Comparison of ENCODE assay signal across 22 cellular contexts in genomic region chrX:81857192-81857591, GRCh38.
A peak's percentile ranks its signal among the peaks of the same experiment; 100 is the strongest.
DNase-seq lines count a peak whose midpoint lies in the region; ATAC-seq, FAIRE-seq and TF ChIP-seq lines count a peak whose summit lies in the region.
"Had no signal": no experiment of that assay in that cellular context is flagged by ENCODE, and none has a peak within 500 bp of the region (broad histone marks: within the 10 kb centered on the region; RNA-seq: fewer than 3 reads in every experiment).

No MANE protein-coding gene starts in this region.

- H3K4me2 ChIP-seq in A549 (no peak overlapping the region), astrocyte (ENCODE audit: low read length) (no peak overlapping the region)
- H3K4me2 ChIP-seq: BLaER1 had no signal

- H4K20me1 ChIP-seq in astrocyte (ENCODE audit: insufficient read depth, low read length), result no peaks in the 10 kb centered on the region
- H4K20me1 ChIP-seq: BLaER1 had no signal

- intact Hi-C loops in kidney (cut with DNase I), result no loop called here
- intact Hi-C loops in CD8-positive, alpha-beta T cell (cut with DNase I, micrococcal nuclease), result no loop called here

- H2AFZ ChIP-seq in astrocyte (ENCODE audit: low read depth, low read length), result no peak overlapping the region

- FAIRE-seq in A549 (lab: Jason Lieb, UNC), result peak; percentile 18
- peak; percentile 47 for FAIRE-seq in astrocyte (lab: Jason Lieb, UNC)
- FAIRE-seq in kidney (lab: Jason Lieb, UNC), result peak; percentile 87
- FAIRE-seq: GM18507, H54 had no signal

- no peaks in the 10 kb centered on the region for H3K27me3 Mint-ChIP-seq in astrocyte (ENCODE audit: low read depth, unreplicated experiment)
- H3K27me3 Mint-ChIP-seq in activated naive CD8-positive, alpha-beta T cell treated with anti-CD3 and anti-CD28 coated beads, Interleukin-2, amount 50 U/mL, for 24 hours, result no peaks in the 10 kb centered on the region
- no peaks in the 10 kb centered on the region for H3K27me3 Mint-ChIP-seq in CD8-positive, alpha-beta T cell (ENCODE audit: low read depth)
- H3K27me3 Mint-ChIP-seq: B cell; CD4-positive, alpha-beta T cell had no signal

- no peaks in the 10 kb centered on the region for H3K36me3 Mint-ChIP-seq in astrocyte (ENCODE audit: low read depth, unreplicated experiment)
- no peaks in the 10 kb centered on the region for H3K36me3 Mint-ChIP-seq in activated naive CD8-positive, alpha-beta T cell treated with anti-CD3 and anti-CD28 coated beads, Interleukin-2, amount 50 U/mL, for 24 hours (ENCODE audit: low read depth)
- H3K36me3 Mint-ChIP-seq in CD8-positive, alpha-beta T cell, result no peaks in the 10 kb centered on the region

- TF ChIP-seq RAD21 in A549 (conservative IDR thresholded peaks at IDR 0.05 in 1 of 2, IDR thresholded peaks at IDR 0.05 in 1 of 2), result no peak

- no peak for ATAC-seq in A549
- ATAC-seq in GM18861 (IDR thresholded peaks at IDR 0.05; ENCODE audit: unreplicated experiment), result peak; percentile 55
- ATAC-seq in activated naive CD8-positive, alpha-beta T cell treated with anti-CD3 and anti-CD28 coated beads, Interleukin-2, amount 50 U/mL, for 24 hours, result no peak
- no peak for ATAC-seq in CD8-positive, alpha-beta T cell

- no peak overlapping the region for H3K27ac ChIP-seq in A549
- H3K27ac ChIP-seq in astrocyte (ENCODE audit: low read depth, low read length), result no peak overlapping the region
- no peak overlapping the region for H3K27ac ChIP-seq in kidney (ENCODE audit: low read depth in 2 of 2, low read length in 2 of 2)
- no peak overlapping the region for H3K27ac ChIP-seq in CD8-positive, alpha-beta T cell (ENCODE audit: low read depth, low read length)
- H3K27ac ChIP-seq: BLaER1, C4-2B had no signal

- TF ChIP-seq POLR2A in A549 (IDR thresholded peaks at IDR 0.05; ENCODE audit: low read length), result no peak

- no peaks in the 10 kb centered on the region for H3K79me2 ChIP-seq in astrocyte (ENCODE audit: insufficient read depth, low read length)

- no peak for TF ChIP-seq EP300 in A549 (IDR thresholded peaks at IDR 0.05)

- DNase-seq in A549 (ENCODE audit: low read depth in 1 of 2, low spot score in 1 of 2) (no peak), astrocyte (ENCODE audit: low read depth) (no peak), kidney (no peak), GM10248 (ENCODE audit: extremely low spot score) (no peak)
- no peak for DNase-seq in activated naive CD8-positive, alpha-beta T cell treated with anti-CD3 and anti-CD28 coated beads, Interleukin-2, amount 50 U/mL, for 24 hours
- DNase-seq in CD8-positive, alpha-beta T cell, result no peak
- DNase-seq: 8988T; Calu3; CD4-positive, alpha-beta T cell; COR-L47; DMS53; DMS79 treated with DMSO at 0.1 percent for 48 hours; GF-D8; GOT3; HFFc6 had no signal

- no peaks in the 10 kb centered on the region for H3K4me1 Mint-ChIP-seq in astrocyte (ENCODE audit: low read depth, unreplicated experiment)
- no peaks in the 10 kb centered on the region for H3K4me1 Mint-ChIP-seq in activated naive CD8-positive, alpha-beta T cell treated with anti-CD3 and anti-CD28 coated beads, Interleukin-2, amount 50 U/mL, for 24 hours
- H3K4me1 Mint-ChIP-seq in CD8-positive, alpha-beta T cell (ENCODE audit: low read depth), result no peaks in the 10 kb centered on the region
- H3K4me1 Mint-ChIP-seq: B cell had no signal

- TF ChIP-seq CTCF in A549 (IDR thresholded peaks at IDR 0.05) (no peak), astrocyte (IDR thresholded peaks at IDR 0.05; ENCODE audit: insufficient read depth, low read depth, low read length) (no peak), kidney (IDR thresholded peaks at IDR 0.05; ENCODE audit: borderline replicate concordance, extremely low read depth, insufficient read depth) (no peak), GM10248 (IDR thresholded peaks at IDR 0.05; ENCODE audit: control extremely low read depth, extremely low read depth, low read depth, missing control alignments) (no peak)
- TF ChIP-seq CTCF in CD8-positive, alpha-beta T cell (IDR thresholded peaks at IDR 0.05), result no peak

- H3K9me3 ChIP-seq in A549 (no peaks in the 10 kb centered on the region), astrocyte (ENCODE audit: insufficient read depth, low read depth, low read length) (no peaks in the 10 kb centered on the region), kidney (ENCODE audit: control insufficient read depth in 1 of 2, low read length in 2 of 2) (no peaks in the 10 kb centered on the region)
- no peaks in the 10 kb centered on the region for H3K9me3 ChIP-seq in CD8-positive, alpha-beta T cell (ENCODE audit: low read length)
- H3K9me3 ChIP-seq: HAP-1 had no signal

- no peak overlapping the region for H3K27ac Mint-ChIP-seq in astrocyte (ENCODE audit: unreplicated experiment)
- H3K27ac Mint-ChIP-seq in activated naive CD8-positive, alpha-beta T cell treated with anti-CD3 and anti-CD28 coated beads, Interleukin-2, amount 50 U/mL, for 24 hours, result no peak overlapping the region
- H3K27ac Mint-ChIP-seq in CD8-positive, alpha-beta T cell, result no peak overlapping the region
- H3K27ac Mint-ChIP-seq: B cell; CD4-positive, alpha-beta T cell; HFFc6 had no signal

- no peaks in the 10 kb centered on the region for H3K27me3 ChIP-seq in astrocyte (ENCODE audit: insufficient read depth, low read length)
- H3K27me3 ChIP-seq in CD8-positive, alpha-beta T cell (ENCODE audit: insufficient read depth, low read length), result no peaks in the 10 kb centered on the region

- H3K36me3 ChIP-seq in astrocyte (ENCODE audit: insufficient read depth, low read length) (no peaks in the 10 kb centered on the region), kidney (ENCODE audit: control insufficient read depth in 1 of 2, insufficient read depth in 2 of 2, low read length in 2 of 2) (no peaks in the 10 kb centered on the region)
- H3K36me3 ChIP-seq in CD8-positive, alpha-beta T cell (ENCODE audit: insufficient read depth, low read length), result no peaks in the 10 kb centered on the region
- H3K36me3 ChIP-seq: BLaER1, HAP-1 had no signal

- POLR2A ChIA-PET in A549 (lab: Yijun Ruan, JAX), result no interaction called here
- POLR2A ChIA-PET in CD8-positive, alpha-beta T cell (lab: Charles Lee), result no interaction called here
- POLR2A ChIA-PET in GM10248 (lab: Yijun Ruan, JAX), result no interaction called here

- H3K4me3 Mint-ChIP-seq in astrocyte (ENCODE audit: unreplicated experiment), result no peak overlapping the region
- H3K4me3 Mint-ChIP-seq in activated naive CD8-positive, alpha-beta T cell treated with anti-CD3 and anti-CD28 coated beads, Interleukin-2, amount 50 U/mL, for 24 hours, result no peak overlapping the region
- H3K4me3 Mint-ChIP-seq in CD8-positive, alpha-beta T cell, result no peak overlapping the region
- H3K4me3 Mint-ChIP-seq: B cell; CD4-positive, alpha-beta T cell; HFFc6 had no signal

- H3K9me3 Mint-ChIP-seq in astrocyte (ENCODE audit: unreplicated experiment), result no peaks in the 10 kb centered on the region
- H3K9me3 Mint-ChIP-seq in activated naive CD8-positive, alpha-beta T cell treated with anti-CD3 and anti-CD28 coated beads, Interleukin-2, amount 50 U/mL, for 24 hours, result peaks cover 4% of the 10 kb centered on the region
- H3K9me3 Mint-ChIP-seq in CD8-positive, alpha-beta T cell, result peaks cover 2% of the 10 kb centered on the region

- H3K4me3 ChIP-seq in A549, result no peak overlapping the region
- H3K4me3 ChIP-seq in astrocyte (ENCODE audit: insufficient read depth, low read depth, low read length), result no peak overlapping the region
- no peak overlapping the region for H3K4me3 ChIP-seq in kidney (ENCODE audit: low read length in 2 of 2)
- no peak overlapping the region for H3K4me3 ChIP-seq in CD8-positive, alpha-beta T cell (ENCODE audit: low read depth, low read length)
- H3K4me3 ChIP-seq: BLaER1, HAP-1 had no signal

- H3K4me1 ChIP-seq in A549 (no peaks in the 10 kb centered on the region), astrocyte (ENCODE audit: insufficient read depth, low read length) (no peaks in the 10 kb centered on the region), kidney (ENCODE audit: control insufficient read depth in 1 of 2, insufficient read depth in 1 of 2, low read depth in 1 of 2, low read length in 2 of 2) (no peaks in the 10 kb centered on the region)
- no peaks in the 10 kb centered on the region for H3K4me1 ChIP-seq in CD8-positive, alpha-beta T cell (ENCODE audit: insufficient read depth, low read length)
- H3K4me1 ChIP-seq: BLaER1, HAP-1 had no signal

- H3K9ac ChIP-seq in astrocyte (ENCODE audit: low read length), result no peak overlapping the region
- H3K9ac ChIP-seq in kidney (ENCODE audit: low read length in 2 of 2), result no peak overlapping the region
- H3K9ac ChIP-seq: BLaER1 had no signal

- CTCF ChIA-PET in A549 (lab: Yijun Ruan, JAX) (no interaction called here), GM10248 (lab: Yijun Ruan, JAX) (interaction anchor here (1.4 kb wide), 1 partner anchor 8 kb away, joined by 3 read pairs; no protein-coding TSS in a partner anchor)
- CTCF ChIA-PET in CD8-positive, alpha-beta T cell (lab: Charles Lee), result no interaction called here

TF ChIP-seq in A549, 52 proteins besides CTCF, POLR2A, EP300 and RAD21:
- TF ChIP-seq SREBF2 (IDR thresholded peaks at IDR 0.05), result no peak
